In genomic region chr4:93827272-93827947, GRCh38 we compare ENCODE assay signal across 13 cellular contexts. TPM values are rescaled to one million over a fixed set of nuclear protein-coding genes. Genes with fewer than 3 reads are reported as not detected.
DNase-seq lines count a peak whose midpoint lies in the region; ATAC-seq and TF ChIP-seq lines count a peak whose summit lies in the region.
"Had no signal": no experiment of that assay in that cellular context is flagged by ENCODE, and none has a peak within 500 bp of the region (broad histone marks: within the 10 kb centered on the region; RNA-seq: fewer than 3 reads in every experiment).

No MANE protein-coding gene starts in this region.

- H3K9me3 Mint-ChIP-seq in H9 = peaks cover 5% of the 10 kb centered on the region in 2 experiments; a peak in 3 of 5 replicates
- H3K9me3 Mint-ChIP-seq: activated CD8-positive, alpha-beta T cell treated with anti-CD3 and anti-CD28 coated beads for 36 hours had no signal

- peak; percentile 44 to 56 for ATAC-seq in right cardiac atrium
- ATAC-seq in psoas muscle = peak in 1 of 4 donors; percentile 33
- no peak for ATAC-seq in HG02623 (IDR thresholded peaks at IDR 0.05; ENCODE audit: unreplicated experiment)
- ATAC-seq in GM21390 (IDR thresholded peaks at IDR 0.05; ENCODE audit: unreplicated experiment) = no peak
- ATAC-seq: activated CD8-positive, alpha-beta T cell treated with anti-CD3 and anti-CD28 coated beads for 36 hours; effector memory CD8-positive, alpha-beta T cell had no signal

- no peak overlapping the region for H3K14ac ChIP-seq in H9 (ENCODE audit: insufficient read depth, low read length)

- no peak overlapping the region for H3K4ac ChIP-seq in H9 (ENCODE audit: low read depth, low read length)

- TF ChIP-seq CTCF in H9 (conservative IDR thresholded peaks at IDR 0.05) (no peak), psoas muscle (IDR thresholded peaks at IDR 0.05) (no peak)

- H2BK5ac ChIP-seq in H9 (ENCODE audit: insufficient read length, low read length) = no peak overlapping the region

- H3T11ph ChIP-seq in H9 (ENCODE audit: low read length) = no peak overlapping the region

- peaks cover 22% of the 10 kb centered on the region for H3K23me2 ChIP-seq in H9 (ENCODE audit: insufficient read length, low read depth, low read length, poor library complexity, severe bottlenecking)

- no peaks in the 10 kb centered on the region for H3K79me2 ChIP-seq in H9 (ENCODE audit: insufficient read depth, low read length)

- no peaks in the 10 kb centered on the region; a peak in 1 of 7 replicates for H3K36me3 Mint-ChIP-seq in H9 (ENCODE audit: insufficient read depth in 1 of 3, low read depth in 3 of 3)

- H3K23ac ChIP-seq in H9 (ENCODE audit: insufficient read length, low read depth, low read length) = no peak overlapping the region

- H3K9ac ChIP-seq in H9 (ENCODE audit: extremely low read depth, insufficient read length, low read length) = no peak overlapping the region

- DNase-seq in H9 (peak; percentile 89), NCI-H774 (lab: John Stamatoyannopoulos, UW) (peak; percentile 0), right cardiac atrium (peak in 1 of 3 donors; percentile 28), psoas muscle (no peak), NCI-H2107 (lab: John Stamatoyannopoulos, UW) (no peak)
- DNase-seq in activated CD4-positive, alpha-beta T cell treated with anti-CD3 and anti-CD28 coated beads, Interleukin-2, amount 50 U/mL, for 48 hours = no peak
- DNase-seq: activated CD8-positive, alpha-beta T cell treated with anti-CD3 and anti-CD28 coated beads for 36 hours; effector memory CD8-positive, alpha-beta T cell; naive B cell; NCI-H1092; stimulated activated naive CD4-positive, alpha-beta T cell treated with Interleukin-2 at 50 U/mL for 16 hours had no signal

- H3K4me3 ChIP-seq in right cardiac atrium (ENCODE audit: low read length) (no peak overlapping the region), psoas muscle (peak overlapping the region; percentile 48)

- H3K36me3 ChIP-seq in psoas muscle (ENCODE audit: insufficient read depth in 1 of 2, low read depth in 1 of 2) = no peaks in the 10 kb centered on the region

- H3K27ac Mint-ChIP-seq in H9 = peak overlapping the region in 2 of 3 experiments; percentile 53 to 85; a peak in 3 of 7 replicates
- H3K27ac Mint-ChIP-seq: activated CD8-positive, alpha-beta T cell treated with anti-CD3 and anti-CD28 coated beads for 36 hours; effector memory CD8-positive, alpha-beta T cell; naive B cell had no signal

- H2AK5ac ChIP-seq in H9 (ENCODE audit: insufficient read length, low read length) = no peak overlapping the region

- peak overlapping the region; percentile 64 to 89 for H3K4me3 Mint-ChIP-seq in H9

- no peak overlapping the region for H3K56ac ChIP-seq in H9 (ENCODE audit: insufficient read length, low read depth, low read length)

- H2BK20ac ChIP-seq in H9 (ENCODE audit: low read depth, low read length, poor library complexity, severe bottlenecking) = no peak overlapping the region

- H3K4me1 Mint-ChIP-seq in H9 = peaks cover 29 to 45% of the 10 kb centered on the region in 2 experiments

- no peak overlapping the region for H3K18ac ChIP-seq in H9 (ENCODE audit: insufficient read length, low read depth, low read length)

- intact Hi-C loops in right cardiac atrium (cut with DNase I) (no loop called here), psoas muscle (cut with DNase I) (no loop called here)

- H2BK12ac ChIP-seq in H9 (ENCODE audit: insufficient read length, low read depth, low read length) = no peak overlapping the region

- H3K4me1 ChIP-seq in H9 (ENCODE audit: insufficient read depth, low read length) (no peaks in the 10 kb centered on the region; the same call in 1 of the 2 replicates), right cardiac atrium (ENCODE audit: control insufficient read depth, insufficient read depth, low read length) (peaks cover 4% of the 10 kb centered on the region), psoas muscle (peaks cover 4% of the 10 kb centered on the region)

- peaks cover 2% of the 10 kb centered on the region for H4K20me1 ChIP-seq in H9 (ENCODE audit: control insufficient read depth, insufficient read depth, insufficient read length)

- no peak overlapping the region for H2BK15ac ChIP-seq in H9 (ENCODE audit: low read depth, low read length)

- H3K27me3 ChIP-seq in H9 (ENCODE audit: insufficient read depth, low read length) = peaks cover 28% of the 10 kb centered on the region
- H3K27me3 ChIP-seq in right cardiac atrium (ENCODE audit: control insufficient read depth, insufficient read depth) = no peaks in the 10 kb centered on the region
- peaks cover 9 to 79% (median 27%) of the 10 kb centered on the region in 3 donors for H3K27me3 ChIP-seq in psoas muscle (ENCODE audit: insufficient read depth in 3 of 3, low read length in 2 of 3)

- no peaks in the 10 kb centered on the region for H3K9me3 ChIP-seq in H9 (ENCODE audit: control insufficient read depth, low read depth, low read length)
- H3K9me3 ChIP-seq in right cardiac atrium (ENCODE audit: control insufficient read depth, low read length) = no peaks in the 10 kb centered on the region
- H3K9me3 ChIP-seq in psoas muscle = no peaks in the 10 kb centered on the region

- H2AFZ ChIP-seq in H9 (ENCODE audit: low read length) = no peak overlapping the region

- no peak overlapping the region for H4K8ac ChIP-seq in H9 (replicated peaks; ENCODE audit: insufficient read length, low read depth, low read length)

- no peak overlapping the region for H4K91ac ChIP-seq in H9 (ENCODE audit: insufficient read length, low read depth, low read length)

- no peak overlapping the region for H4K5ac ChIP-seq in H9 (ENCODE audit: insufficient read length, low read depth, low read length)

- H3K27ac ChIP-seq in H9 (ENCODE audit: insufficient read length, low read depth, low read length) (no peak overlapping the region), right cardiac atrium (ENCODE audit: low read length) (no peak overlapping the region), psoas muscle (no peak overlapping the region)

- H3K4me2 ChIP-seq in H9 (ENCODE audit: insufficient read depth, insufficient read length, low read length) = peak overlapping the region; percentile 91

- peaks cover 95% of the 10 kb centered on the region for H3K27me3 Mint-ChIP-seq in H9 (ENCODE audit: low read depth)

- H2BK120ac ChIP-seq in H9 (ENCODE audit: low read depth, low read length, poor library complexity, severe bottlenecking) = no peak overlapping the region

- WGBS in H9 (ENCODE audit: extremely low coverage, insufficient read length, low lambda C conversion rate) = no CpG with 5 or more reads among the region's 26 CpGs
- WGBS in right cardiac atrium = 4% methylated on average over 26 of the region's 26 CpGs
- WGBS in psoas muscle, 3 donors = 2 to 3% (median 2%) methylated on average over 25 to 26 of the region's 26 CpGs

- H3K79me1 ChIP-seq in H9 (ENCODE audit: insufficient read depth, low read depth, low read length, poor library complexity, severe bottlenecking) = no peaks in the 10 kb centered on the region

RNA-seq across cellular contexts. Expression of gene ATOH1, which starts 1.1 kb away (rescaled TPM):
- total RNA-seq in H9 (2021) (not detected in 2 replicates), right cardiac atrium (under 1 TPM in 1 of 4 donors, not detected in 3; 0.09 TPM), psoas muscle (not detected)
- polyA plus RNA-seq in right cardiac atrium (0.14 TPM), psoas muscle (not detected)
- total RNA-seq: activated CD8-positive, alpha-beta T cell treated with anti-CD3 and anti-CD28 coated beads for 36 hours had no signal

Comparison
In these comparisons a context has a peak if more than half of its experiments do, and no peak if none do; other contexts are left out.
1. DNase-seq: peak in H9 (single experiment) and NCI-H774 (single experiment); none in psoas muscle (0 of 2), NCI-H2107 (single experiment) and activated CD4-positive, alpha-beta T cell treated with anti-CD3 and anti-CD28 coated beads, Interleukin-2, amount 50 U/mL, for 48 hours (0 of 2).
2. ATAC-seq: peak in right cardiac atrium (2 of 2); none in HG02623 (single experiment) and GM21390 (single experiment).